17 cellular contexts compared by ENCODE assay signal in the genomic region with DNA sequence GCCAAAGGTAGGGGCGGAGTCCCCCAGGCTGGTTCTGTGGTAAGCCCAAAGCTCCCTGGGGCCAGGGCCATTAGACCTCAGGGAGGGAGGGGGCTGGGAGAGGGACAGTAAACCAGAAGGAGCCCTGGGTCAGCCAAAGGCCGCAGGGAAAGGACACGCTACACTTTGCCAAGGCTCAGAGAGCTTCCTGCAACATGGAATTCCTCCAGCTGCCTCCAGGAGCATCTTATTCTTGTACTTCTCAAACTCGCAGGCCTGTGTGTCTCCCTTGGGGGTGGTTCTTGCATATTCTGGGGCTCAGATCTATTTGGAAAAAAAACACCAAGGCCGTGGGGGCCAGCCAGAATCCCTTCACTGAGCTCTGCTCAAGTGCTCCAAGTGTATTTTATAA. TPM values are rescaled to one million over a fixed set of nuclear protein-coding genes. Genes with fewer than 3 reads are reported as not detected.
DNase-seq lines count a peak whose midpoint lies in the region; ATAC-seq and TF ChIP-seq lines count a peak whose summit lies in the region.
"Had no signal": no experiment of that assay in that cellular context is flagged by ENCODE, and none has a peak within 500 bp of the region (broad histone marks: within the 10 kb centered on the region; RNA-seq: fewer than 3 reads in every experiment).

No MANE protein-coding gene starts in this region.

- H3K9me3 Mint-ChIP-seq in nephron = no peaks in the 10 kb centered on the region
- no peaks in the 10 kb centered on the region for H3K9me3 Mint-ChIP-seq in type B pancreatic cell
- H3K9me3 Mint-ChIP-seq in stimulated activated effector memory CD8-positive, alpha-beta T cell treated with anti-CD3 and anti-CD28 coated beads, Interleukin-12 subunit alpha, Interleukin-12 subunit beta, amount 100 ng/mL, for 72 hours = no peaks in the 10 kb centered on the region
- H3K9me3 Mint-ChIP-seq: activated T-helper 2 cell treated with anti-CD3 and anti-CD28 coated beads, Interferon-gamma antibody, Interleukin-2, Interleukin-4, amounts not matched to agents 10 μg/mL and 5 μg/mL and 100 μg/mL, durations not matched to agents 14 hours and 24 hours and 36 hours had no signal

- peaks cover 30% of the 10 kb centered on the region for H3K4me1 ChIP-seq in adipocyte (ENCODE audit: control insufficient read depth, insufficient read depth, low read length)

- no peaks in the 10 kb centered on the region for H3K27me3 ChIP-seq in adipocyte (replicated peaks; ENCODE audit: control insufficient read depth, insufficient read depth, low read length)
- H3K27me3 ChIP-seq: MG63 had no signal

- no peak overlapping the region for H3K4me3 ChIP-seq in adipocyte (ENCODE audit: low read length)
- H3K4me3 ChIP-seq: MG63, PC-9 had no signal

- peak overlapping the region; percentile 5 for H3K9ac ChIP-seq in adipocyte (ENCODE audit: low read length)
- H3K9ac ChIP-seq: parathyroid adenoma had no signal

- peak; percentile 52 for ATAC-seq in Right ventricle myocardium superior (ENCODE audit: poor library complexity)
- no peak for ATAC-seq in HG03025 (IDR thresholded peaks at IDR 0.05; ENCODE audit: low FRiP score, unreplicated experiment)
- ATAC-seq in HG03432 (IDR thresholded peaks at IDR 0.05; ENCODE audit: unreplicated experiment) = no peak
- ATAC-seq in stimulated activated effector memory CD8-positive, alpha-beta T cell treated with anti-CD3 and anti-CD28 coated beads, Interleukin-12 subunit alpha, Interleukin-12 subunit beta, amount 100 ng/mL, for 72 hours = no peak
- ATAC-seq: activated CD8-positive, alpha-beta T cell treated with anti-CD3 and anti-CD28 coated beads, Interleukin-2, amount 10 ng/mL, durations not matched to agents 7 days and 5 days had no signal

- DNase-seq in adipocyte (ENCODE audit: low read depth) (no peak), Right ventricle myocardium superior (peak; percentile 72), type B pancreatic cell (ENCODE audit: extremely low spot score, unreplicated experiment) (no peak)
- DNase-seq in stimulated activated effector memory CD8-positive, alpha-beta T cell treated with anti-CD3 and anti-CD28 coated beads, Interleukin-12 subunit alpha, Interleukin-12 subunit beta, amount 100 ng/mL, for 72 hours (ENCODE audit: low spot score in 2 of 2) = no peak
- no peak for DNase-seq in activated naive CD4-positive, alpha-beta T cell treated with anti-CD3 and anti-CD28 coated beads, Interleukin-2, amount 50 U/mL, for 16 hours
- DNase-seq: activated CD8-positive, alpha-beta T cell treated with anti-CD3 and anti-CD28 coated beads, Interleukin-2, amount 10 ng/mL, durations not matched to agents 7 days and 5 days; effector CD4-positive, alpha-beta T cell; MG63; NCI-H1930; NCI-H510A treated with DMSO at 0.1 percent for 48 hours; PC-9; stimulated activated CD4-positive, alpha-beta T cell treated with anti-CD3 and anti-CD28 coated beads, Interleukin-15, amount 100 ng/mL, for 24 hours had no signal

- H3K27ac Mint-ChIP-seq in nephron (peak overlapping the region; percentile 46 to 81 (median 73)), type B pancreatic cell (no peak overlapping the region)
- H3K27ac Mint-ChIP-seq in stimulated activated effector memory CD8-positive, alpha-beta T cell treated with anti-CD3 and anti-CD28 coated beads, Interleukin-12 subunit alpha, Interleukin-12 subunit beta, amount 100 ng/mL, for 72 hours = no peak overlapping the region
- H3K27ac Mint-ChIP-seq: activated CD8-positive, alpha-beta T cell treated with anti-CD3 and anti-CD28 coated beads, Interleukin-2, amount 10 ng/mL, durations not matched to agents 7 days and 5 days; activated T-helper 2 cell treated with anti-CD3 and anti-CD28 coated beads, Interferon-gamma antibody, Interleukin-2, Interleukin-4, amounts not matched to agents 10 μg/mL and 5 μg/mL and 100 μg/mL, durations not matched to agents 14 hours and 24 hours and 36 hours had no signal

- intact Hi-C loops in Right ventricle myocardium superior (cut with DNase I) = loop anchor here (5.0 kb wide), 1 partner anchor 98 kb away; no protein-coding TSS in a partner anchor

- H3K4me1 Mint-ChIP-seq in nephron = peaks cover 64% of the 10 kb centered on the region
- H3K4me1 Mint-ChIP-seq in type B pancreatic cell (ENCODE audit: unreplicated experiment) = peaks cover 22% of the 10 kb centered on the region
- peaks cover 14% of the 10 kb centered on the region for H3K4me1 Mint-ChIP-seq in stimulated activated effector memory CD8-positive, alpha-beta T cell treated with anti-CD3 and anti-CD28 coated beads, Interleukin-12 subunit alpha, Interleukin-12 subunit beta, amount 100 ng/mL, for 72 hours

- H3K4me3 Mint-ChIP-seq in nephron (peak overlapping the region in 2 of 3 experiments; percentile 57 to 68), type B pancreatic cell (no peak overlapping the region)
- H3K4me3 Mint-ChIP-seq in stimulated activated effector memory CD8-positive, alpha-beta T cell treated with anti-CD3 and anti-CD28 coated beads, Interleukin-12 subunit alpha, Interleukin-12 subunit beta, amount 100 ng/mL, for 72 hours = no peak overlapping the region
- H3K4me3 Mint-ChIP-seq: activated CD8-positive, alpha-beta T cell treated with anti-CD3 and anti-CD28 coated beads, Interleukin-2, amount 10 ng/mL, durations not matched to agents 7 days and 5 days had no signal

- peak in 2 of 3 experiments; percentile 4 to 18 for TF ChIP-seq CTCF in nephron (IDR thresholded peaks at IDR 0.05; ENCODE audit: unreplicated experiment in 3 of 3)
- TF ChIP-seq CTCF in type B pancreatic cell (conservative IDR thresholded peaks at IDR 0.05) = peak; percentile 17

- H3K27me3 Mint-ChIP-seq in nephron (ENCODE audit: low read depth) (no peaks in the 10 kb centered on the region), type B pancreatic cell (no peaks in the 10 kb centered on the region)

- no peaks in the 10 kb centered on the region for H3K9me3 ChIP-seq in adipocyte (ENCODE audit: control insufficient read depth, low read length)
- H3K9me3 ChIP-seq: MG63 had no signal

- H3K36me3 Mint-ChIP-seq in nephron (ENCODE audit: low read depth) (peaks cover 15% of the 10 kb centered on the region), type B pancreatic cell (peaks cover 3% of the 10 kb centered on the region)
- H3K36me3 Mint-ChIP-seq in stimulated activated effector memory CD8-positive, alpha-beta T cell treated with anti-CD3 and anti-CD28 coated beads, Interleukin-12 subunit alpha, Interleukin-12 subunit beta, amount 100 ng/mL, for 72 hours = peaks cover 30% of the 10 kb centered on the region

- peaks cover 25% of the 10 kb centered on the region for H3K36me3 ChIP-seq in adipocyte (ENCODE audit: control insufficient read depth, insufficient read depth, low read length, severe bottlenecking)

RNA-seq across cellular contexts. Expression of a gene that starts 25.1 kb away (rescaled TPM):
- total RNA-seq in Right ventricle myocardium superior (228 TPM), type B pancreatic cell (ENCODE audit: low replicate concordance) (42.6 and 43.6 TPM in 2 replicates)

Comparison
In these comparisons a context has a peak if more than half of its experiments do, and no peak if none do; other contexts are left out.
1. H3K27ac Mint-ChIP-seq: peak in nephron (3 of 3); none in type B pancreatic cell (single experiment) and stimulated activated effector memory CD8-positive, alpha-beta T cell treated with anti-CD3 and anti-CD28 coated beads, Interleukin-12 subunit alpha, Interleukin-12 subunit beta, amount 100 ng/mL, for 72 hours (single experiment).
2. H3K4me3 Mint-ChIP-seq: peak in nephron (2 of 3); none in type B pancreatic cell (single experiment) and stimulated activated effector memory CD8-positive, alpha-beta T cell treated with anti-CD3 and anti-CD28 coated beads, Interleukin-12 subunit alpha, Interleukin-12 subunit beta, amount 100 ng/mL, for 72 hours (single experiment).